ENCODE assay signal across 1 cellular context in genomic region chr14:104795781-104796681, GRCh38.
TF ChIP-seq lines count a peak whose summit lies in the region.

No MANE protein-coding gene starts in this region.

TF ChIP-seq in HepG2, 621 proteins besides CTCF, POLR2A, EP300 and RAD21 (continued from another document):
- TF ChIP-seq GPBP1L1 (CRISPR knock-in tag; IDR thresholded peaks at IDR 0.05) = no peak
- no peak for TF ChIP-seq CBX1 (IDR thresholded peaks at IDR 0.05; ENCODE audit: low read depth)
- TF ChIP-seq ZNF775 (CRISPR knock-in tag; IDR thresholded peaks at IDR 0.05; ENCODE audit: borderline replicate concordance) = no peak
- TF ChIP-seq TCF12 (IDR thresholded peaks at IDR 0.05) = no peak
- no peak for TF ChIP-seq TCF12 (CRISPR knock-in tag; IDR thresholded peaks at IDR 0.05)
- TF ChIP-seq ZNF788 (CRISPR knock-in tag; IDR thresholded peaks at IDR 0.05; ENCODE audit: borderline replicate concordance) = peak; percentile 65; the same call in 1 of the 2 replicates
- TF ChIP-seq ZNF703 (CRISPR knock-in tag; IDR thresholded peaks at IDR 0.05; ENCODE audit: borderline replicate concordance) = no peak
- no peak for TF ChIP-seq DBP (CRISPR knock-in tag; IDR thresholded peaks at IDR 0.05; ENCODE audit: not compliant biosample characterization)
- TF ChIP-seq TIGD3 (CRISPR knock-in tag; IDR thresholded peaks at IDR 0.05; ENCODE audit: borderline replicate concordance) = no peak
- no peak for TF ChIP-seq NFYB (CRISPR knock-in tag; IDR thresholded peaks at IDR 0.05)
- TF ChIP-seq ZNF558 (CRISPR knock-in tag; IDR thresholded peaks at IDR 0.05; ENCODE audit: borderline replicate concordance) = no peak
- no peak for TF ChIP-seq ZNF530 (CRISPR knock-in tag; IDR thresholded peaks at IDR 0.05; ENCODE audit: low read depth)
